ENCODE assay signal across 18 cellular contexts in the genomic region with DNA sequence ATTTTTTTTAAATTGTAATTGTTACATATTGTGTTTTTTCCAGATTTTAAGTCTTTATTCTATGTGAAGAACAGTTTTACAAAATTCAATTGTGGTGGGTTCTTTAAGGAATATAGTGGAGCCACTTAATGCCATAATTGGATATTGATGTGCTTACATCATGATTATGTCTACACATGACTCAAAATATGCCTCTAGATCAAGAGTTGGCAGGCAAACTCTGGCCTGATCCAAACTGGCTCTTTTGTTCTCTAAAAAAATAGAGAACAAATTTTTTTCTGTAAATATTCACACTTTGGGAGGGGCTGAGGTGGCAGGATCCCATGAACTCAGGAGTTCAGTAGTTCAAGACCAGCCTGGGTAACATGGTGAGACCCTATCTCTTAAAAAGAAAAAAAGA. TPM values are rescaled to one million over a fixed set of nuclear protein-coding genes. Genes with fewer than 3 reads are reported as not detected.
DNase-seq lines count a peak whose midpoint lies in the region; ATAC-seq, FAIRE-seq and TF ChIP-seq lines count a peak whose summit lies in the region.
"Had no signal": no experiment of that assay in that cellular context is flagged by ENCODE, and none has a peak within 500 bp of the region (broad histone marks: within the 10 kb centered on the region; RNA-seq: fewer than 3 reads in every experiment).

No MANE protein-coding gene starts in this region.

- no peak overlapping the region for H3K27ac Mint-ChIP-seq in mesothelial cell of epicardium

- DNase-seq in NCI-H82 (lab: John Stamatoyannopoulos, UW) (peak; percentile 50), NCI-H82 treated with DMSO at 0.1 percent for 48 hours (lab: John Stamatoyannopoulos, UW; ENCODE audit: unreplicated experiment) (no peak), SK-MEL-5 (ENCODE audit: low read depth, low spot score) (peak; percentile 26), mesothelial cell of epicardium (ENCODE audit: low spot score in 2 of 2, unreplicated experiment in 2 of 2) (no peak), mucosa of descending colon (no peak), HEK293T (ENCODE audit: extremely low spot score) (no peak)
- DNase-seq: 8988T, DMS153, EL, H9, Kasumi-1, NCI-H146, NCI-H226, NCI-H526 treated with DMSO at 0.1 percent for 48 hours, Right ventricle myocardium superior had no signal

- in situ Hi-C loops in SK-MEL-5 (cut with HindIII; ENCODE audit: low pct_unique_long_range_greater_than_20kb, low sequenced_read_pairs): no loop called here

- CTCF ChIA-PET in HEK293T (lab: Yijun Ruan, JAX): no interaction called here

- no peaks in the 10 kb centered on the region for H3K4me1 ChIP-seq in mucosa of descending colon (ENCODE audit: low read depth)

- no peaks in the 10 kb centered on the region for H3K9me3 ChIP-seq in mucosa of descending colon

- no peak overlapping the region for H3K4me3 ChIP-seq in mucosa of descending colon

- H3K27me3 Mint-ChIP-seq in mesothelial cell of epicardium (ENCODE audit: low read depth): no peaks in the 10 kb centered on the region

- H3K36me3 Mint-ChIP-seq in mesothelial cell of epicardium: peaks cover 16% of the 10 kb centered on the region

- POLR2A ChIA-PET in HEK293T (lab: Yijun Ruan, JAX): no interaction called here

- no peak overlapping the region for H3K4me3 Mint-ChIP-seq in mesothelial cell of epicardium
- H3K4me3 Mint-ChIP-seq: H9 had no signal

- FAIRE-seq in islet of Langerhans (lab: Jason Lieb, UNC): peak; percentile 96

- no peaks in the 10 kb centered on the region for H3K9me3 Mint-ChIP-seq in mesothelial cell of epicardium
- H3K9me3 Mint-ChIP-seq: H9 had no signal

- ATAC-seq in esophagus mucosa (peak; percentile 26), mucosa of descending colon (no peak)
- ATAC-seq: Panc1 had no signal

- TF ChIP-seq CTCF in mesothelial cell of epicardium (IDR thresholded peaks at IDR 0.05; ENCODE audit: unreplicated experiment) (no peak), mucosa of descending colon (IDR thresholded peaks at IDR 0.05) (no peak)

- intact Hi-C loops in mucosa of descending colon (cut with DNase I, micrococcal nuclease): no loop called here

- peaks cover 3% of the 10 kb centered on the region for H3K4me1 Mint-ChIP-seq in mesothelial cell of epicardium

- no peaks in the 10 kb centered on the region for H3K36me3 ChIP-seq in mucosa of descending colon (ENCODE audit: low read depth)

TF ChIP-seq in HEK293T, 16 proteins besides CTCF, POLR2A, EP300 and RAD21:
- TF ChIP-seq HDGF (IDR thresholded peaks at IDR 0.05; ENCODE audit: borderline replicate concordance) (no peak), TARDBP (IDR thresholded peaks at IDR 0.05) (no peak), ZNF384 (IDR thresholded peaks at IDR 0.05) (no peak), BHLHE40 (IDR thresholded peaks at IDR 0.05; ENCODE audit: borderline replicate concordance) (no peak), L3MBTL2 (conservative IDR thresholded peaks at IDR 0.05) (no peak), FOXK2 (IDR thresholded peaks at IDR 0.05) (no peak), SUZ12 (IDR thresholded peaks at IDR 0.05) (no peak), ELF4 (IDR thresholded peaks at IDR 0.05) (no peak), ARNT (IDR thresholded peaks at IDR 0.05) (no peak), FOXM1 (IDR thresholded peaks at IDR 0.05; ENCODE audit: borderline replicate concordance) (no peak), PKNOX1 (IDR thresholded peaks at IDR 0.05) (no peak), SP1 (IDR thresholded peaks at IDR 0.05) (no peak)

RNA-seq across cellular contexts. Expression of gene EHBP1, which starts 8.3 kb away (rescaled TPM):
- 42.0 and 49.0 TPM in 2 replicates for total RNA-seq in SK-MEL-5 (2014; rRNA removed; shearing (Covaris generic))
- polyA plus RNA-seq in SK-MEL-5 (2015; cell fraction: cytosol; rRNA removed): 57.1 and 100 TPM in 2 replicates
- polyA plus RNA-seq in SK-MEL-5 (2015; cell fraction: nucleus; rRNA removed): 62.6 and 80.7 TPM in 2 replicates
- total RNA-seq in esophagus mucosa: 75.8 TPM
- 65.7 to 68.4 TPM (median 67.4 TPM) in 3 replicates for total RNA-seq in mesothelial cell of epicardium
- 100 to 1,000 TPM in 1 of 3 donors, 10 to 100 TPM in 2; 26.9 to 136 (median 28.2) TPM for total RNA-seq in mucosa of descending colon

Comparison
In these comparisons a context has a peak if more than half of its experiments do, and no peak if none do; other contexts are left out.
1. DNase-seq: peak in NCI-H82 (single experiment) and SK-MEL-5 (single experiment); none in NCI-H82 treated with DMSO at 0.1 percent for 48 hours (single experiment), mesothelial cell of epicardium (0 of 2), mucosa of descending colon (0 of 3) and HEK293T (single experiment).